In the genomic region with DNA sequence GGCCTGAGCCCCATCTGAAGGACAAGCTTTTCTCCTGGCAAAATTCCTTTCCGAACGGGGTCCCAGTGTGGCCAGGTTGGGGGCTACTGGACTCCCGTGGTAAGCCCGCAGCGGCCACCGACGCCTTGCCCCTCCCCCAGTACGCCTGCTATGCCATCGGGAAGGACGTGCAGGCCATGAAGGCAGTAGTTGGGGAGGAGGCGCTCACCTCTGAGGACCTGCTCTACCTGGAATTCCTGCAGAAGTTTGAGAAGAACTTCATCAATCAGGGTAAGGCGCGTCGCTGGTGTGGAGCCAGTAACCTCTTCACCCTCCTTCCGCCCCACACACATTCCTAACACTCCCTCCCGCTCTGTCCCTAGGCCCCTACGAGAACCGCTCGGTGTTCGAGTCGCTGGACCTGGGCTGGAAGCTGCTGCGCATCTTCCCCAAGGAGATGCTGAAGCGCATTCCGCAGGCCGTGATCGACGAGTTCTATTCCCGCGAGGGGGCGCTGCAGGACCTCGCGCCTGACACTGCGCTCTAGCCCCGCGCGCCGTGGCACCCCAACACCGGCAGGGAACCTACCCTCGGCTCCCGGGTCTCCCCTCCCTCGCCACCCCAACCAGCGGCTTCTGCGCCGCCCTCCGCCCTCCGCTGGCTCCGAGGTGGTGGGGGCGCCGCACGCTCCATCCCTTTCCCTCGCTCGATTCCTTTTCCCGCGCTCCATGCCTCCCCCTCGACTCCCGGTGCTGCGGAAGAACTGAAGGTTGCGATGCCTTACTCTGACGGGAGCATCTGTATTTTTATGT, we compare ENCODE assay signal across 8 cellular contexts. TPM values are rescaled to one million over a fixed set of nuclear protein-coding genes. Genes with fewer than 3 reads are reported as not detected.
A peak's percentile ranks its signal among the peaks of the same experiment; 100 is the strongest.
DNase-seq lines count a peak whose midpoint lies in the region; ATAC-seq and TF ChIP-seq lines count a peak whose summit lies in the region.

No MANE protein-coding gene starts in this region.

- H3K4me3 ChIP-seq in AG10803 (ENCODE audit: low read length) = peak overlapping the region; percentile 58
- H3K4me3 ChIP-seq in HUES6 (ENCODE audit: low read depth, low read length) = peak overlapping the region; percentile 56

- DNase-seq in AG10803 (ENCODE audit: low read depth) = peak; percentile 56
- peak; percentile 69 for DNase-seq in activated CD4-positive, alpha-beta T cell treated with anti-CD3 and anti-CD28 coated beads for 1 hour
- peak; percentile 67 for DNase-seq in cerebellar cortex (ENCODE audit: low spot score)
- DNase-seq in left colon = peak; percentile 54 to 83
- DNase-seq in stimulated activated CD4-positive, alpha-beta T cell treated with anti-CD3 and anti-CD28 coated beads, Interleukin-1b, Interleukin-23, amount 100 ng/mL, for 48 hours = peak; percentile 80
- DNase-seq in DMS79 (lab: John Stamatoyannopoulos, UW) = no peak

- H3K9ac ChIP-seq in HUES6 (ENCODE audit: low read length) = no peak overlapping the region

- no peak overlapping the region for H3K27ac ChIP-seq in HUES6 (ENCODE audit: low read depth, low read length)

- H3K27me3 ChIP-seq in HUES6 (ENCODE audit: control insufficient read depth, insufficient read depth, low read length) = peaks cover 86% of the 10 kb centered on the region

- intact Hi-C loops in left colon (cut with DNase I, micrococcal nuclease) = no loop called here

- H3K9me3 ChIP-seq in HUES6 (ENCODE audit: control insufficient read depth, insufficient read depth, low read depth, low read length) = no peaks in the 10 kb centered on the region

- peak; percentile 71 for TF ChIP-seq CTCF in AG10803 (conservative IDR thresholded peaks at IDR 0.05; ENCODE audit: low read length)

- no peaks in the 10 kb centered on the region for H3K36me3 ChIP-seq in HUES6 (ENCODE audit: control insufficient read depth, insufficient read depth, low read length)

- H3K4me1 ChIP-seq in HUES6 (ENCODE audit: control insufficient read depth, insufficient read depth, low read length) = peaks cover 5% of the 10 kb centered on the region; the same call in 1 of the 2 replicates

- ATAC-seq in GM19351 (IDR thresholded peaks at IDR 0.05; ENCODE audit: unreplicated experiment) (peak; percentile 82), left colon (peak; percentile 78)

RNA-seq across cellular contexts. Expression of gene ANKRD53, which starts 13.6 kb away (rescaled TPM):
- under 1 TPM; 0.61 to 0.70 TPM for total RNA-seq in left colon

RNA-seq across cellular contexts. Expression of gene ATP6V1B1, which starts 29.1 kb away (rescaled TPM):
- not detected for total RNA-seq in left colon

RNA-seq across cellular contexts. Expression of gene TEX261, which starts 29.9 kb away (rescaled TPM):
- 10 to 100 TPM; 42.1 to 50.4 TPM for total RNA-seq in left colon
